ENCODE assay signal across 8 cellular contexts in the genomic region with DNA sequence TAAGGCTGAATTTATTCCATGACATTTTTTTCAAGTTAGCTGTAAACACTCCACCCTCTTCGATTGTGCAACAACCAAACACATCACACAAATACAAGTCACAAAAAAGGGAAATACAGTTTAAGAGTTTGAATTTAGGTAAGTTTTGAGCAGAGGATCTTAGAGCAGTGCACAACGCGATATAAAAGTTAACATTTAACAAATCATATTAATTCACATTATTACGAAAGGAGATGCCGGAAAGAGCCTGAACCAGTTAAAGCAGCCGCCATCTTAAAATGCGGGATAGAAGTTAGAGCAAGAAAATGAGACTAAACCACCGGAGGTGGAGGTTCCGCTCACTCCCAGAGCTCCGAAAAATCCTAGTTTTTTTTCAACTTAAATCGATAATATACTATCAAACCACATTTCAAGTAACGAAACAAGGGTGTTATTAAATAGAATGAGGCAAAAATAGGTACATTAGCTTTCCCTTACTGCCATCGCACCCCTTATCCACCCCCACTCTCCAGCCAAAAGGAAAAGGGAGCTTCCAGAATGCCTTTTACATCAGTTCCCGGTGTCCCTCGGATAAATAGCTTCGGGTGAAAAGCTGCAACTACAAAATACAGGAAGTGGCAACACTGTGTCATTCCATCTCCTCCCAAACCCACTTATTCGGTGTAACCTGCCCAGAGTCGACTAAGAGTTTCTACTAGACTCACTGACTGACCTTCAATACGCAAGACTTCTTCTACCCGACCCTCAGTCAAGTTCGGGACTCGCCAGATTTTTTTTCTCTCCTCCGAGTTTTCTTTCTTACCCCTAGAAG. TPM values are rescaled to one million over a fixed set of nuclear protein-coding genes. Genes with fewer than 3 reads are reported as not detected.
DNase-seq lines count a peak whose midpoint lies in the region; ATAC-seq and TF ChIP-seq lines count a peak whose summit lies in the region.

No MANE protein-coding gene starts in this region.

- peak overlapping the region; percentile 99 for H3K27ac ChIP-seq in stomach smooth muscle (ENCODE audit: low read length)

- peak overlapping the region; percentile 92 for H3K4me3 ChIP-seq in Jurkat, Clone E6-1 (ENCODE audit: low read length)
- peak overlapping the region; percentile 89 to 100 for H3K4me3 ChIP-seq in stomach smooth muscle (ENCODE audit: low read length in 2 of 2)

- 0 out of 3 replicates have a peak, but pooled peaks have one; percentile 0 for ATAC-seq in SK-N-SH treated with all-trans-retinoic acid at 6 μM for 48 hours
- ATAC-seq in left lobe of liver = no peak
- no peak for ATAC-seq in activated CD4-positive, CD25-positive, alpha-beta regulatory T cell treated with anti-CD3 and anti-CD28 coated beads, Interleukin-2, amount 50 U/mL, for 24 hours
- ATAC-seq in HG03469 (IDR thresholded peaks at IDR 0.05; ENCODE audit: unreplicated experiment) = no peak

- DNase-seq in DMS79 treated with DMSO at 0.1 percent for 48 hours (lab: John Stamatoyannopoulos, UW) (peak; percentile 20), left lobe of liver (ENCODE audit: low spot score) (peak; percentile 49)
- peak; percentile 39 for DNase-seq in Jurkat, Clone E6-1 (ENCODE audit: low read depth, low spot score)
- DNase-seq in central memory CD4-positive, alpha-beta T cell = peak; percentile 43

- peaks cover 0 to 3% of the 10 kb centered on the region in 2 donors for H3K36me3 ChIP-seq in stomach smooth muscle (ENCODE audit: control insufficient read depth in 2 of 2, insufficient read depth in 2 of 2, low read length in 2 of 2)

- no peaks in the 10 kb centered on the region for H3K9me3 ChIP-seq in stomach smooth muscle (ENCODE audit: control insufficient read depth in 2 of 2, low read length in 2 of 2)

- H3K4me1 ChIP-seq in stomach smooth muscle (ENCODE audit: control insufficient read depth, insufficient read depth, low read length) = peaks cover 12% of the 10 kb centered on the region

- no peaks in the 10 kb centered on the region for H3K27me3 ChIP-seq in stomach smooth muscle (ENCODE audit: control insufficient read depth in 1 of 2, insufficient read depth in 2 of 2, low read length in 2 of 2)

- peak overlapping the region; percentile 96 to 98 for H3K9ac ChIP-seq in stomach smooth muscle (ENCODE audit: low read length in 2 of 2)

TF ChIP-seq in SK-N-SH treated with all-trans-retinoic acid at 6 μM for 48 hours, 23 proteins besides CTCF, POLR2A, EP300 and RAD21:
- TF ChIP-seq ZFP30 (CRISPR knock-in tag; IDR thresholded peaks at IDR 0.05) = no peak
- TF ChIP-seq PATZ1 (CRISPR knock-in tag; IDR thresholded peaks at IDR 0.05; ENCODE audit: borderline replicate concordance) = no peak
- TF ChIP-seq TOX (CRISPR knock-in tag; IDR thresholded peaks at IDR 0.05; ENCODE audit: borderline replicate concordance) = no peak
- no peak for TF ChIP-seq POU6F1 (CRISPR knock-in tag; IDR thresholded peaks at IDR 0.05; ENCODE audit: borderline replicate concordance, low read depth)
- TF ChIP-seq OSR1 (CRISPR knock-in tag; IDR thresholded peaks at IDR 0.05) = no peak
- no peak for TF ChIP-seq SNAI2 (CRISPR knock-in tag; IDR thresholded peaks at IDR 0.05)
- no peak for TF ChIP-seq ZNF8 (CRISPR knock-in tag; IDR thresholded peaks at IDR 0.05)
- no peak for TF ChIP-seq RARB (CRISPR knock-in tag; IDR thresholded peaks at IDR 0.05)
- TF ChIP-seq TSHZ2 (CRISPR knock-in tag; IDR thresholded peaks at IDR 0.05) = no peak
- no peak for TF ChIP-seq ZNF565 (CRISPR knock-in tag; conservative IDR thresholded peaks at IDR 0.05; ENCODE audit: low read depth)
- TF ChIP-seq ESRRG (CRISPR knock-in tag; IDR thresholded peaks at IDR 0.05) = no peak
- no peak for TF ChIP-seq CSDC2 (CRISPR knock-in tag; IDR thresholded peaks at IDR 0.05)
- no peak for TF ChIP-seq ZC3H10 (CRISPR knock-in tag; IDR thresholded peaks at IDR 0.05)

RNA-seq across cellular contexts. Expression of gene UBE2D3, which starts 1.9 kb away (rescaled TPM):
- polyA plus RNA-seq in Jurkat, Clone E6-1 (2012; ENCODE audit: insufficient read depth, insufficient read length) = 322 TPM
- total RNA-seq in left lobe of liver = 137 TPM

RNA-seq across cellular contexts. Expression of gene CISD2, which starts 43.3 kb away (rescaled TPM):
- polyA plus RNA-seq in Jurkat, Clone E6-1 (2012; ENCODE audit: insufficient read depth, insufficient read length) = 46.2 TPM
- 32.4 TPM for total RNA-seq in left lobe of liver
